In genomic region chr11:4093519-4094347, GRCh38 we compare ENCODE assay signal across 8 cellular contexts. TPM values are rescaled to one million over a fixed set of nuclear protein-coding genes. Genes with fewer than 3 reads are reported as not detected.
DNase-seq lines count a peak whose midpoint lies in the region; ATAC-seq and TF ChIP-seq lines count a peak whose summit lies in the region.

No MANE protein-coding gene starts in this region.

- peak overlapping the region; percentile 97 for H3K4me3 ChIP-seq in CD8-positive, alpha-beta memory T cell (ENCODE audit: low read length)
- H3K4me3 ChIP-seq in IMR-90 (ENCODE audit: insufficient read depth, low read depth, low read length) (peak overlapping the region; percentile 80), lower leg skin (ENCODE audit: low read depth, poor library complexity, severe bottlenecking) (peak overlapping the region; percentile 46), upper lobe of left lung (peak overlapping the region; percentile 47 to 94 (median 76))

- peak overlapping the region; percentile 44; the same call in 1 of the 2 replicates for H2BK120ac ChIP-seq in IMR-90 (ENCODE audit: low read depth, low read length)

- H4K8ac ChIP-seq in IMR-90 (ENCODE audit: low read depth in 2 of 2, low read length in 2 of 2): peak overlapping the region; percentile 91 to 98

- H2BK15ac ChIP-seq in IMR-90 (ENCODE audit: low read depth, low read length): no peak overlapping the region

- H4K5ac ChIP-seq in IMR-90 (ENCODE audit: low read depth, low read length): peak overlapping the region; percentile 79

- TF ChIP-seq CTCF in IMR-90 (conservative IDR thresholded peaks at IDR 0.05; ENCODE audit: low read depth, low read length) (no peak), brain (conservative IDR thresholded peaks at IDR 0.05) (no peak), lower leg skin (IDR thresholded peaks at IDR 0.05) (no peak), upper lobe of left lung (IDR thresholded peaks at IDR 0.05) (no peak)

- peak overlapping the region; percentile 98 to 100 (median 99) for H3K27ac Mint-ChIP-seq in CD8-positive, alpha-beta memory T cell
- peak overlapping the region; percentile 97 to 100 (median 99) for H3K27ac Mint-ChIP-seq in brain

- peak overlapping the region; percentile 94 for H2AK9ac ChIP-seq in IMR-90 (replicated peaks; ENCODE audit: low read depth, low read length, poor library complexity)

- BruUV-seq in IMR-90 (replicated peaks; lab: Mats Ljungman, UMichigan): no TSS peak

- H3K4me2 ChIP-seq in IMR-90 (ENCODE audit: low read depth, low read length): peak overlapping the region; percentile 85

- peaks cover 74% of the 10 kb centered on the region for H3K4me1 ChIP-seq in CD8-positive, alpha-beta memory T cell (ENCODE audit: insufficient read depth, low read length)
- peaks cover 9% of the 10 kb centered on the region for H3K4me1 ChIP-seq in IMR-90 (ENCODE audit: control insufficient read depth, insufficient read depth, low read length)
- peaks cover 12 to 28% (median 16%) of the 10 kb centered on the region in 4 donors for H3K4me1 ChIP-seq in upper lobe of left lung

- peak overlapping the region; percentile 75 for H3K23ac ChIP-seq in IMR-90 (ENCODE audit: low read depth, low read length)

- H4K20me1 ChIP-seq in IMR-90 (ENCODE audit: insufficient read depth, low read length): no peaks in the 10 kb centered on the region; the same call in 1 of the 2 replicates

- peak overlapping the region; percentile 65 for H3K56ac ChIP-seq in IMR-90 (ENCODE audit: extremely low read depth, insufficient read depth, low read length)

- no peak for DNase-seq in CD8-positive, alpha-beta memory T cell
- DNase-seq in IMR-90 (no peak), lower leg skin (ENCODE audit: low spot score in 2 of 2) (peak in 1 of 2 donors; percentile 74), upper lobe of left lung (no peak), DMS114 treated with DMSO at 0.1 percent for 48 hours (lab: John Stamatoyannopoulos, UW; ENCODE audit: unreplicated experiment) (no peak)

- H3K18ac ChIP-seq in IMR-90 (ENCODE audit: low read depth, low read length): peak overlapping the region; percentile 17; the same call in 1 of the 2 replicates

- H3K4me3 Mint-ChIP-seq in CD8-positive, alpha-beta memory T cell: peak overlapping the region; percentile 95 to 99 (median 97)
- H3K4me3 Mint-ChIP-seq in brain: peak overlapping the region; percentile 93 to 98 (median 95)

- H3K4ac ChIP-seq in IMR-90 (ENCODE audit: low read depth, low read length): peak overlapping the region; percentile 87

- WGBS in IMR-90 (ENCODE audit: extremely low coverage in 2 of 2, insufficient read length in 1 of 2), 2 experiments: 88% methylated on average over 11 of the region's 25 CpGs; no CpG with 5 or more reads in 1 of the 2 experiments
- 66 to 69% methylated on average over 25 of the region's 25 CpGs for WGBS in lower leg skin, 2 donors
- WGBS in upper lobe of left lung, 2 donors: 72 to 73% methylated on average over 25 of the region's 25 CpGs

- no peaks in the 10 kb centered on the region for H3K9me3 Mint-ChIP-seq in CD8-positive, alpha-beta memory T cell
- no peaks in the 10 kb centered on the region for H3K9me3 Mint-ChIP-seq in brain

- peaks cover 67 to 87% (median 85%) of the 10 kb centered on the region in 3 donors for H3K4me1 Mint-ChIP-seq in CD8-positive, alpha-beta memory T cell
- H3K4me1 Mint-ChIP-seq in brain: peaks cover 38% of the 10 kb centered on the region

- H3K27ac ChIP-seq in CD8-positive, alpha-beta memory T cell (ENCODE audit: low read depth, low read length): peak overlapping the region; percentile 92
- H3K27ac ChIP-seq in IMR-90 (ENCODE audit: insufficient read depth, low read length): peak overlapping the region; percentile 84
- H3K27ac ChIP-seq in upper lobe of left lung: peak overlapping the region; percentile 90 to 97 (median 94)

- peaks cover 4% of the 10 kb centered on the region for H3K36me3 ChIP-seq in CD8-positive, alpha-beta memory T cell (ENCODE audit: insufficient read depth, low read length)
- H3K36me3 ChIP-seq in IMR-90 (ENCODE audit: control insufficient read depth, insufficient read depth, low read length) (no peaks in the 10 kb centered on the region; the same call in 1 of the 2 replicates), upper lobe of left lung (peaks cover 4 to 12% (median 6%) of the 10 kb centered on the region in 4 donors)

- ATAC-seq in IMR-90 (ENCODE audit: low read depth): no peak
- ATAC-seq in upper lobe of left lung (ENCODE audit: low FRiP score in 2 of 2): peak in 1 of 2 donors; percentile 28
- ATAC-seq in GM18511 (IDR thresholded peaks at IDR 0.05; ENCODE audit: unreplicated experiment): no peak
- no peak for ATAC-seq in GM21367 (IDR thresholded peaks at IDR 0.05; ENCODE audit: unreplicated experiment)

- H4K91ac ChIP-seq in IMR-90 (ENCODE audit: insufficient read depth, low read depth, low read length): peak overlapping the region; percentile 83

- no peak overlapping the region for H2BK20ac ChIP-seq in IMR-90 (ENCODE audit: low read depth, low read length)

- H2AK5ac ChIP-seq in IMR-90 (ENCODE audit: low read depth, low read length): peak overlapping the region; percentile 31; the same call in 1 of the 2 replicates

- in situ Hi-C loops in IMR-90 (cut with MboI; ENCODE audit: low sequenced_read_pairs): no loop called here

- POLR2A ChIA-PET in CD8-positive, alpha-beta memory T cell (lab: Charles Lee): no interaction called here
- POLR2A ChIA-PET in IMR-90 (lab: Charles Lee; ENCODE audit: unreplicated experiment): no interaction called here

- peak overlapping the region; percentile 94 for H3K14ac ChIP-seq in IMR-90 (replicated peaks; ENCODE audit: low read depth, low read length)

- peak overlapping the region; percentile 100 for H2AFZ ChIP-seq in IMR-90 (replicated peaks; ENCODE audit: low read length, poor library complexity)

- peaks cover under 1 to 40% of the 10 kb centered on the region in 2 experiments; a peak in 3 of 4 replicates for H3K79me1 ChIP-seq in IMR-90 (ENCODE audit: low read depth in 1 of 2, low read length in 2 of 2)

- peak overlapping the region; percentile 61 for H2BK5ac ChIP-seq in IMR-90 (ENCODE audit: low read depth, low read length, poor library complexity, severe bottlenecking)

- TF ChIP-seq POLR2A in IMR-90 (IDR thresholded peaks at IDR 0.05; ENCODE audit: low read depth, low read length): no peak
- no peak for TF ChIP-seq POLR2A in lower leg skin (IDR thresholded peaks at IDR 0.05)
- no peak for TF ChIP-seq POLR2A in upper lobe of left lung (IDR thresholded peaks at IDR 0.05)

- peaks cover 4 to 32% (median 13%) of the 10 kb centered on the region in 3 donors for H3K36me3 Mint-ChIP-seq in CD8-positive, alpha-beta memory T cell
- H3K36me3 Mint-ChIP-seq in brain: no peaks in the 10 kb centered on the region

- dilution Hi-C loops in IMR-90 (cut with HindIII; ENCODE audit: low sequenced_read_pairs, unreplicated experiment): no loop called here

- CTCF ChIA-PET in CD8-positive, alpha-beta memory T cell (lab: Charles Lee): interaction anchor here (0.9 to 1.3 kb wide), 2 partner anchors 21 to 239 kb away, joined by 3 to 5 read pairs; partner anchors contain the start of gene STIM1
- CTCF ChIA-PET in IMR-90 (lab: Yijun Ruan, JAX): no interaction called here

- H3K27me3 ChIP-seq in CD8-positive, alpha-beta memory T cell (ENCODE audit: insufficient read depth, low read length, poor library complexity, severe bottlenecking): no peaks in the 10 kb centered on the region
- H3K27me3 ChIP-seq in IMR-90 (ENCODE audit: control insufficient read depth, insufficient read depth, low read length) (no peaks in the 10 kb centered on the region), upper lobe of left lung (no peaks in the 10 kb centered on the region)

- TF ChIP-seq EP300 in upper lobe of left lung (IDR thresholded peaks at IDR 0.05): no peak

- peak overlapping the region; percentile 72 for H3K9ac ChIP-seq in IMR-90 (ENCODE audit: low read depth, low read length)

- H3K27me3 Mint-ChIP-seq in CD8-positive, alpha-beta memory T cell: peaks cover 0 to 3% of the 10 kb centered on the region in 2 donors
- peaks cover 8% of the 10 kb centered on the region for H3K27me3 Mint-ChIP-seq in brain

- intact Hi-C loops in IMR-90 (cut with micrococcal nuclease) (no loop called here), lower leg skin (cut with DNase I; ENCODE audit: low total_unique reads) (no loop called here)

- H3K9me3 ChIP-seq in CD8-positive, alpha-beta memory T cell (ENCODE audit: low read length): no peaks in the 10 kb centered on the region
- H3K9me3 ChIP-seq in IMR-90 (ENCODE audit: control insufficient read depth, insufficient read depth, low read length): no peaks in the 10 kb centered on the region
- H3K9me3 ChIP-seq in upper lobe of left lung: no peaks in the 10 kb centered on the region

- H3K9me1 ChIP-seq in IMR-90 (ENCODE audit: insufficient read depth, low read length): peaks cover 11% of the 10 kb centered on the region

- no peak for TF ChIP-seq RAD21 in IMR-90 (IDR thresholded peaks at IDR 0.05; ENCODE audit: low read length)

TF ChIP-seq in IMR-90, 13 proteins besides CTCF, POLR2A, EP300 and RAD21 (continues in another document):
- TF ChIP-seq USF2 (IDR thresholded peaks at IDR 0.05; ENCODE audit: low read depth, low read length) (no peak), ELK1 (IDR thresholded peaks at IDR 0.05; ENCODE audit: borderline replicate concordance, low read depth, low read length) (no peak)

RNA-seq across cellular contexts. Expression of gene RRM1, which starts 0.9 kb away (rescaled TPM):
- total RNA-seq in CD8-positive, alpha-beta memory T cell: 100 to 1,000 TPM; 198 to 211 TPM
- 34.1 TPM for polyA plus RNA-seq in CD8-positive, alpha-beta memory T cell
- 154 and 183 TPM in 2 replicates for total RNA-seq in IMR-90 (2012; rRNA removed)
- 44.4 and 55.1 TPM in 2 replicates for polyA plus RNA-seq in IMR-90 (2012; rRNA removed)
- polyA plus RNA-seq in IMR-90 (2012; cell fraction: cytosol; rRNA removed): 39.7 and 60.0 TPM in 2 replicates
- 26.1 and 26.7 TPM in 2 replicates for polyA plus RNA-seq in IMR-90 (2012; cell fraction: nucleus; rRNA removed; ENCODE audit: low replicate concordance)
- 77.2 TPM for polyA plus RNA-seq in brain (ENCODE audit: insufficient read depth, low read depth, low replicate concordance)
- total RNA-seq in lower leg skin: 100 to 1,000 TPM in 1 of 4 donors, 10 to 100 TPM in 3; 69.8 to 137 (median 86.6) TPM
- 10 to 100 TPM in 5 of 6 donors, 1 to 10 TPM in 1; 9.8 to 30.5 (median 25.4) TPM for total RNA-seq in upper lobe of left lung

Comparison
In these comparisons a context has a peak if more than half of its experiments do, and no peak if none do; other contexts are left out.
1. H3K4me3 ChIP-seq: peak in every context shown above with its lines; median percentile 97 in CD8-positive, alpha-beta memory T cell; 80 in IMR-90; 76 in upper lobe of left lung; 46 in lower leg skin.